16 cellular contexts compared by ENCODE assay signal in the genomic region with DNA sequence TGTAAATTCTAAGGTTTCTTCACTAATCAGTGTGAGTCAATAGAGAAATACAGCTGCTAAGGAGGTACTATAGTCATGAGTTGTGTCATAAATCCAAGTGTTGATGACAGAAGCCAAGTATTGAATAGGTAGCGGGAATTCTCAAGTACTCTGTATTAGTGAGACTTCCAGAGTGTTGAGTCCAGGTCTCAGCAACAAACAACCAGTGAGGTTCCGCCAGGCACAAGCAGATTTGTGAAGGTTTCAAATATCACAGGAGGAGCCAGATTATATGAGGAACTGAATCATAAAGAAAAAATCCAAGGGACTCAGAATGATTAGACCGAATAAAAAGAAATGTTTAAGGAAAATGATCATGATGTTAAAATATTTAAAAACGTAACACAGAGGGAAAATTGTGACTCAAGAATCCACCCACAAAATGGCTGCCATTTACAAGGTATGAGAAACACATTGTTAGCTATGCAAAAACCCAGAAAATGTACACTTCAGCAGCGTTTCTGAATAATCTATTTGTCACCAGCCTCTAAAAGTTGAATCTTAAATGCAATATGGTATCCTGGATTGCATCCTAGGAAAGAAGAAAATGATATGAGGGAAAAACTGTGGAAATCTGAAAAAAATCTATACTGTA. TPM values are rescaled to one million over a fixed set of nuclear protein-coding genes. Genes with fewer than 3 reads are reported as not detected.
DNase-seq lines count a peak whose midpoint lies in the region; ATAC-seq, FAIRE-seq and TF ChIP-seq lines count a peak whose summit lies in the region.
"Had no signal": no experiment of that assay in that cellular context is flagged by ENCODE, and none has a peak within 500 bp of the region (broad histone marks: within the 10 kb centered on the region; RNA-seq: fewer than 3 reads in every experiment).

No MANE protein-coding gene starts in this region.

- H3K9me3 ChIP-seq in adipocyte (ENCODE audit: control insufficient read depth, low read length) = no peaks in the 10 kb centered on the region
- H3K9me3 ChIP-seq in keratinocyte (ENCODE audit: control insufficient read depth, low read depth, low read length) = no peaks in the 10 kb centered on the region
- H3K9me3 ChIP-seq: adrenal gland had no signal

- H3K36me3 Mint-ChIP-seq in natural killer cell = no peaks in the 10 kb centered on the region
- no peaks in the 10 kb centered on the region for H3K36me3 Mint-ChIP-seq in activated T-cell treated with anti-CD3 and anti-CD28 coated beads, Interleukin-2, amount 50 U/mL, for 4 hours (ENCODE audit: insufficient read depth)
- H3K36me3 Mint-ChIP-seq: CD8-positive, alpha-beta memory T cell; T-cell had no signal

- H3K27me3 ChIP-seq in adipocyte (replicated peaks; ENCODE audit: control insufficient read depth, insufficient read depth, low read length) (no peaks in the 10 kb centered on the region), keratinocyte (ENCODE audit: control insufficient read depth, extremely low read depth, insufficient read depth, low read length) (no peaks in the 10 kb centered on the region)
- H3K27me3 ChIP-seq: adrenal gland had no signal

- H2AFZ ChIP-seq in keratinocyte (ENCODE audit: control insufficient read depth, low read length) = no peak overlapping the region

- dilution Hi-C loops in keratinocyte (cut with MboI; ENCODE audit: extremely low pct_ligation_motif_present, low sequenced_read_pairs) = no loop called here

- H3K36me3 ChIP-seq in adipocyte (ENCODE audit: control insufficient read depth, insufficient read depth, low read length, severe bottlenecking) (no peaks in the 10 kb centered on the region), keratinocyte (ENCODE audit: control insufficient read depth in 2 of 2, extremely low read depth in 1 of 2, insufficient read depth in 2 of 2, low read length in 2 of 2) (no peaks in the 10 kb centered on the region)
- H3K36me3 ChIP-seq: adrenal gland had no signal

- H3K79me2 ChIP-seq in keratinocyte (ENCODE audit: control insufficient read depth, insufficient read depth, low read length) = no peaks in the 10 kb centered on the region

- H4K20me1 ChIP-seq in keratinocyte (ENCODE audit: control insufficient read depth, extremely low read depth, insufficient read depth, low read length) = no peaks in the 10 kb centered on the region

- DNase-seq in Caki2 (ENCODE audit: low read depth) = peak; percentile 77
- peak; percentile 78 for DNase-seq in HTR-8/SVneo (ENCODE audit: insufficient read length, low spot score)
- DNase-seq in adipocyte (ENCODE audit: low read depth) = peak; percentile 68
- DNase-seq in keratinocyte (ENCODE audit: low read depth, low spot score) = no peak
- DNase-seq in natural killer cell = no peak
- DNase-seq in activated naive CD4-positive, alpha-beta T cell treated with anti-CD3 and anti-CD28 coated beads, Interleukin-2, amount 50 U/mL, for 16 hours = no peak
- DNase-seq in activated T-cell treated with anti-CD3 and anti-CD28 coated beads, Interleukin-2, amount 50 U/mL, for 4 hours = no peak
- no peak for DNase-seq in MV-4-11 (lab: John Stamatoyannopoulos, UW)
- DNase-seq: activated CD4-positive, alpha-beta memory T cell treated with anti-CD3 and anti-CD28 coated beads, Interleukin-2, amount 10 ng/mL, durations not matched to agents 7 days and 5 days; adrenal gland; CD8-positive, alpha-beta memory T cell; islet precursor cell; stimulated activated CD4-positive, alpha-beta T cell treated with anti-CD3 and anti-CD28 coated beads, Interleukin-1b, Interleukin-23, amount 100 ng/mL, for 48 hours; stimulated activated naive CD8-positive, alpha-beta T cell treated with anti-CD3 and anti-CD28 coated beads, Interleukin-15, Interleukin-2, amounts not matched to agents 100 U/mL and 50 U/mL, for 24 hours; T-cell had no signal

- no peak for ATAC-seq in natural killer cell
- ATAC-seq in activated T-cell treated with anti-CD3 and anti-CD28 coated beads, Interleukin-2, amount 50 U/mL, for 4 hours = no peak
- ATAC-seq: stimulated activated naive CD8-positive, alpha-beta T cell treated with anti-CD3 and anti-CD28 coated beads, Interleukin-15, Interleukin-2, amounts not matched to agents 100 U/mL and 50 U/mL, for 24 hours; T-cell had no signal

- no peak overlapping the region for H3K4me3 Mint-ChIP-seq in natural killer cell
- no peak overlapping the region for H3K4me3 Mint-ChIP-seq in activated T-cell treated with anti-CD3 and anti-CD28 coated beads, Interleukin-2, amount 50 U/mL, for 4 hours
- H3K4me3 Mint-ChIP-seq: activated CD4-positive, alpha-beta memory T cell treated with anti-CD3 and anti-CD28 coated beads, Interleukin-2, amount 10 ng/mL, durations not matched to agents 7 days and 5 days; CD8-positive, alpha-beta memory T cell; neural crest cell; T-cell had no signal

- H3K27ac ChIP-seq in keratinocyte (ENCODE audit: control insufficient read depth, insufficient read depth, low read length) = no peak overlapping the region
- H3K27ac ChIP-seq: adrenal gland had no signal

- H3K4me2 ChIP-seq in keratinocyte (ENCODE audit: control insufficient read depth, extremely low read depth, insufficient read depth, low read depth, low read length) = no peak overlapping the region

- TF ChIP-seq CTCF in keratinocyte (optimal IDR thresholded peaks at IDR 0.05 in 1 of 3, IDR thresholded peaks at IDR 0.05 in 1 of 3, conservative IDR thresholded peaks at IDR 0.05 in 1 of 3; ENCODE audit: extremely low read depth in 1 of 3, insufficient read depth in 2 of 3, low read length in 3 of 3) (no peak), natural killer cell (IDR thresholded peaks at IDR 0.05) (no peak)

- intact Hi-C loops in natural killer cell (cut with micrococcal nuclease) = no loop called here

- H3K4me1 Mint-ChIP-seq in natural killer cell = no peaks in the 10 kb centered on the region
- H3K4me1 Mint-ChIP-seq in activated T-cell treated with anti-CD3 and anti-CD28 coated beads, Interleukin-2, amount 50 U/mL, for 4 hours (ENCODE audit: low read depth) = no peaks in the 10 kb centered on the region
- H3K4me1 Mint-ChIP-seq: activated CD4-positive, alpha-beta memory T cell treated with anti-CD3 and anti-CD28 coated beads, Interleukin-2, amount 10 ng/mL, durations not matched to agents 7 days and 5 days; CD8-positive, alpha-beta memory T cell; T-cell had no signal

- H3K27ac Mint-ChIP-seq in natural killer cell = no peak overlapping the region
- H3K27ac Mint-ChIP-seq: activated CD4-positive, alpha-beta memory T cell treated with anti-CD3 and anti-CD28 coated beads, Interleukin-2, amount 10 ng/mL, durations not matched to agents 7 days and 5 days; CD8-positive, alpha-beta memory T cell; T-cell had no signal

- H3K9ac ChIP-seq in adipocyte (ENCODE audit: low read length) (no peak overlapping the region), keratinocyte (ENCODE audit: control insufficient read depth, extremely low read depth, insufficient read depth, low read length) (no peak overlapping the region)

- FAIRE-seq in HTR-8/SVneo (lab: Jason Lieb, UNC) = peak; percentile 67
- FAIRE-seq in keratinocyte (lab: Jason Lieb, UNC) = peak; percentile 66

- H3K4me1 ChIP-seq in adipocyte (ENCODE audit: control insufficient read depth, insufficient read depth, low read length) (peaks cover 37% of the 10 kb centered on the region), keratinocyte (ENCODE audit: control insufficient read depth, extremely low read depth, insufficient read depth, low read length) (peaks cover 16% of the 10 kb centered on the region)

- H3K4me3 ChIP-seq in adipocyte (ENCODE audit: low read length) = no peak overlapping the region
- no peak overlapping the region for H3K4me3 ChIP-seq in keratinocyte (ENCODE audit: control insufficient read depth in 2 of 3, extremely low read depth in 1 of 3, insufficient read depth in 2 of 3, low read depth in 1 of 3, low read length in 3 of 3)
- H3K4me3 ChIP-seq: adrenal gland had no signal

- H3K27me3 Mint-ChIP-seq in natural killer cell (ENCODE audit: low read depth in 2 of 2) = peaks cover 7 to 11% of the 10 kb centered on the region in 2 donors
- no peaks in the 10 kb centered on the region for H3K27me3 Mint-ChIP-seq in activated T-cell treated with anti-CD3 and anti-CD28 coated beads, Interleukin-2, amount 50 U/mL, for 4 hours (ENCODE audit: low read depth)

- no peaks in the 10 kb centered on the region for H3K9me1 ChIP-seq in keratinocyte (ENCODE audit: control insufficient read depth, extremely low read depth, insufficient read depth, low read length)

- in situ Hi-C loops in Caki2 (cut with HindIII; ENCODE audit: low pct_unique_long_range_greater_than_20kb, low sequenced_read_pairs) = no loop called here

- peaks cover 0 to 2% of the 10 kb centered on the region in 2 donors for H3K9me3 Mint-ChIP-seq in natural killer cell
- no peaks in the 10 kb centered on the region for H3K9me3 Mint-ChIP-seq in activated T-cell treated with anti-CD3 and anti-CD28 coated beads, Interleukin-2, amount 50 U/mL, for 4 hours
- H3K9me3 Mint-ChIP-seq: activated CD4-positive, alpha-beta memory T cell treated with anti-CD3 and anti-CD28 coated beads, Interleukin-2, amount 10 ng/mL, durations not matched to agents 7 days and 5 days; T-cell had no signal

RNA-seq across cellular contexts. Expression of a gene that starts 27.3 kb away (rescaled TPM):
- total RNA-seq in Caki2 (2014; rRNA removed; shearing (Covaris generic); ENCODE audit: low replicate concordance) = 281 and 383 TPM in 2 replicates
- polyA plus RNA-seq in keratinocyte = 11.5 to 14.6 TPM (median 12.5 TPM) in 3 replicates
- 3.2 TPM for polyA plus RNA-seq in keratinocyte (2011; ENCODE audit: low read depth)
- 10.1 and 17.4 TPM in 2 replicates for polyA plus RNA-seq in keratinocyte (2011; cell fraction: cytosol; rRNA removed)
- 9.9 and 13.2 TPM in 2 replicates for polyA plus RNA-seq in keratinocyte (2011; cell fraction: nucleus; rRNA removed)
- 2.5 and 23.9 TPM in 2 replicates for polyA plus RNA-seq in keratinocyte (2012; ENCODE audit: low replicate concordance)
- polyA minus RNA-seq in keratinocyte = 18.1 to 32.8 TPM (median 21.6 TPM) in 3 replicates
- polyA minus RNA-seq in keratinocyte (2011; cell fraction: cytosol; rRNA and poly(A)+ RNA removed) = 24.7 TPM
- 13.8 and 15.4 TPM in 2 replicates for polyA minus RNA-seq in keratinocyte (2011; cell fraction: nucleus; rRNA and poly(A)+ RNA removed)
- total RNA-seq in natural killer cell = not detected
- total RNA-seq in activated T-cell treated with anti-CD3 and anti-CD28 coated beads, Interleukin-2, amount 50 U/mL, for 4 hours = under 1 TPM in 1 of 3 donors, not detected in 2; 0.13 TPM
- total RNA-seq: activated CD4-positive, alpha-beta memory T cell treated with anti-CD3 and anti-CD28 coated beads, Interleukin-2, amount 10 ng/mL, durations not matched to agents 7 days and 5 days; CD8-positive, alpha-beta memory T cell had no signal
- polyA plus RNA-seq: CD8-positive, alpha-beta memory T cell had no signal

RNA-seq across cellular contexts. Expression of a gene that starts 58.5 kb away (rescaled TPM):
- total RNA-seq in Caki2 (2014; rRNA removed; shearing (Covaris generic); ENCODE audit: low replicate concordance) = 71.3 and 125 TPM in 2 replicates
- polyA plus RNA-seq in keratinocyte = 32.8 to 84.0 TPM (median 47.0 TPM) in 3 replicates
- polyA plus RNA-seq in keratinocyte (2011; ENCODE audit: low read depth) = 34.1 TPM
- polyA plus RNA-seq in keratinocyte (2011; cell fraction: cytosol; rRNA removed) = 47.6 and 82.0 TPM in 2 replicates
- polyA plus RNA-seq in keratinocyte (2011; cell fraction: nucleus; rRNA removed) = 21.3 and 32.9 TPM in 2 replicates
- polyA plus RNA-seq in keratinocyte (2012; ENCODE audit: low replicate concordance) = 24.2 and 48.1 TPM in 2 replicates
- 4.8 to 45.0 TPM (median 16.1 TPM) in 3 replicates for polyA minus RNA-seq in keratinocyte
- 34.3 TPM for polyA minus RNA-seq in keratinocyte (2011; cell fraction: cytosol; rRNA and poly(A)+ RNA removed)
- 15.8 and 17.8 TPM in 2 replicates for polyA minus RNA-seq in keratinocyte (2011; cell fraction: nucleus; rRNA and poly(A)+ RNA removed)
- total RNA-seq in natural killer cell = 10 to 100 TPM; 11.9 to 22.9 (median 17.8) TPM
- 10 to 100 TPM; 78.3 to 85.2 (median 78.8) TPM for total RNA-seq in activated T-cell treated with anti-CD3 and anti-CD28 coated beads, Interleukin-2, amount 50 U/mL, for 4 hours

Comparison
In these comparisons a context has a peak if more than half of its experiments do, and no peak if none do; other contexts are left out.
1. DNase-seq: peak in Caki2 (single experiment), HTR-8/SVneo (single experiment) and adipocyte (single experiment); none in keratinocyte (single experiment), natural killer cell (single experiment), activated naive CD4-positive, alpha-beta T cell treated with anti-CD3 and anti-CD28 coated beads, Interleukin-2, amount 50 U/mL, for 16 hours (single experiment), activated T-cell treated with anti-CD3 and anti-CD28 coated beads, Interleukin-2, amount 50 U/mL, for 4 hours (single experiment) and MV-4-11 (single experiment).
2. RNA of a gene that starts 27.3 kb away (total RNA-seq): 281 to 383 TPM in Caki2; 0.13 TPM in activated T-cell treated with anti-CD3 and anti-CD28 coated beads, Interleukin-2, amount 50 U/mL, for 4 hours and not detected in natural killer cell; every median in the first group is over 100 times any median in the second.